1 cellular context compared by ENCODE assay signal in the genomic region with DNA sequence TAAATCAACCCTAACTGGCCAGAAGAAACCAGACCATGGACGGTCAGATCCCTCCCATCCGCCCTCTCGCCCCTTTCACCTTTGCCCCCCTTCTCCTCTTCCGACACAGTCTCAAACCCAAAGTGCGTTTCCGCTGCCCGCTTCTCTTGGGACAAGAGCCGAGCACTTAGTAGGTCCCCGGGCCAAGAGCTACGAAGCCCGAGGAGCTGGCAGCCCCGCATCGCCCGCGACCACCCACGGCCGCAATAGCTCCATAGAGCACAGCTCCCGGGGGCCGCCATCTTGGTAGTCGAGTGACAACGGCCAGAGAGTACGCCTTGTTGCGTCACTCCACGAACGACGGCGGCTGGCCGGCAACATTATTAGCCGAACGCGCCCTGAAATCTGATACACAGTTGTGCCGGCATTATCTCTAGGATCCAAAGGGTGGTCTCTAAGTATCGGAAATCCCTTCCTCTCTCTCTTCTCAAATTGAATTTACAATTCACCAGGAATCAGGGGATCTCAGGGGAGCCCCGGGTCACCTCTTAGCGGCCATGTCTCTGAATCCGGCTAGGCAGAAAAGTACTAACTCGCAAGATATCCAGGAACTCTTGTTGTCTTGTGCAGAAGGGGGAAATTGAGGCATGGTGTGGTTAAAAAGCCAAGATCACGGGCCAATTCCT.
TF ChIP-seq lines count a peak whose summit lies in the region.

COQ5 (minus strand) TSS at position 298 of the 665 bp plus-strand sequence; CDS start at position 281, 17 bp downstream.

TF ChIP-seq in HepG2, 621 proteins besides CTCF, POLR2A, EP300 and RAD21 (continued from another document and continues in another):
- TF ChIP-seq, protein P1, sequence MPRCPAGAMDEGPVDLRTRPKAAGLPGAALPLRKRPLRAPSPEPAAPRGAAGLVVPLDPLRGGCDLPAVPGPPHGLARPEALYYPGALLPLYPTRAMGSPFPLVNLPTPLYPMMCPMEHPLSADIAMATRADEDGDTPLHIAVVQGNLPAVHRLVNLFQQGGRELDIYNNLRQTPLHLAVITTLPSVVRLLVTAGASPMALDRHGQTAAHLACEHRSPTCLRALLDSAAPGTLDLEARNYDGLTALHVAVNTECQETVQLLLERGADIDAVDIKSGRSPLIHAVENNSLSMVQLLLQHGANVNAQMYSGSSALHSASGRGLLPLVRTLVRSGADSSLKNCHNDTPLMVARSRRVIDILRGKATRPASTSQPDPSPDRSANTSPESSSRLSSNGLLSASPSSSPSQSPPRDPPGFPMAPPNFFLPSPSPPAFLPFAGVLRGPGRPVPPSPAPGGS (CRISPR knock-in tag; IDR thresholded peaks at IDR 0.05) = peak; percentile 42; the same call in 1 of the 2 replicates
- TF ChIP-seq ZFY (CRISPR knock-in tag; IDR thresholded peaks at IDR 0.05) (peak; percentile 78), HMG20A (CRISPR knock-in tag; IDR thresholded peaks at IDR 0.05; ENCODE audit: borderline replicate concordance) (no peak), ZFP36L1 (CRISPR knock-in tag; IDR thresholded peaks at IDR 0.05) (peak; percentile 69), NRL (CRISPR knock-in tag; IDR thresholded peaks at IDR 0.05; ENCODE audit: borderline replicate concordance) (peak; percentile 17; the same call in 1 of the 2 replicates), ZNF800 (CRISPR knock-in tag; IDR thresholded peaks at IDR 0.05) (peak; percentile 37; the same call in 1 of the 2 replicates), SMAD1 (CRISPR knock-in tag; IDR thresholded peaks at IDR 0.05; ENCODE audit: borderline replicate concordance, low read depth) (peak; percentile 36; the same call in 1 of the 2 replicates), ZNF766 (CRISPR knock-in tag; IDR thresholded peaks at IDR 0.05; ENCODE audit: borderline replicate concordance) (no peak), TCF7L2 (IDR thresholded peaks at IDR 0.05; ENCODE audit: low read depth, low read length) (no peak), ZNF768 (CRISPR knock-in tag; IDR thresholded peaks at IDR 0.05) (peak; percentile 69; the same call in 1 of the 2 replicates), ZNF746 (CRISPR knock-in tag; IDR thresholded peaks at IDR 0.05) (no peak; the same call in none of the 2 replicates), ZBTB8A (CRISPR knock-in tag; IDR thresholded peaks at IDR 0.05; ENCODE audit: borderline replicate concordance, low read depth) (no peak), CHD4 (IDR thresholded peaks at IDR 0.05; ENCODE audit: borderline replicate concordance, low read length) (no peak), GPN1 (CRISPR knock-in tag; IDR thresholded peaks at IDR 0.05; ENCODE audit: borderline replicate concordance) (no peak), ZNF572 (CRISPR knock-in tag; IDR thresholded peaks at IDR 0.05) (0 out of 2 replicates have a peak, but pooled peaks have one; percentile 35), PAWR (CRISPR knock-in tag; IDR thresholded peaks at IDR 0.05; ENCODE audit: borderline replicate concordance) (no peak), FOSL1 (CRISPR knock-in tag; IDR thresholded peaks at IDR 0.05; ENCODE audit: borderline replicate concordance) (0 out of 2 replicates have a peak, but pooled peaks have one; percentile 36), GATAD1 (CRISPR knock-in tag; IDR thresholded peaks at IDR 0.05) (peak; percentile 93), HHEX (CRISPR knock-in tag; IDR thresholded peaks at IDR 0.05) (no peak), ZBTB3 (CRISPR knock-in tag; IDR thresholded peaks at IDR 0.05; ENCODE audit: borderline replicate concordance, low read depth) (0 out of 2 replicates have a peak, but pooled peaks have one; percentile 23), PHF8 (CRISPR knock-in tag; IDR thresholded peaks at IDR 0.05) (peak; percentile 94), WIZ (CRISPR knock-in tag; IDR thresholded peaks at IDR 0.05) (peak; percentile 87; the same call in 1 of the 2 replicates), ZC3H4 (CRISPR knock-in tag; IDR thresholded peaks at IDR 0.05; ENCODE audit: borderline replicate concordance) (no peak), ZNF10 (CRISPR knock-in tag; IDR thresholded peaks at IDR 0.05; ENCODE audit: borderline replicate concordance, low read depth) (no peak), ZFP41 (CRISPR knock-in tag; IDR thresholded peaks at IDR 0.05; ENCODE audit: borderline replicate concordance) (no peak), MLX (CRISPR knock-in tag; IDR thresholded peaks at IDR 0.05) (no peak), JDP2 (CRISPR knock-in tag; IDR thresholded peaks at IDR 0.05; ENCODE audit: borderline replicate concordance) (no peak), FIP1L1 (IDR thresholded peaks at IDR 0.05; ENCODE audit: borderline replicate concordance, insufficient read depth, low read depth, low read length) (no peak), SRF (IDR thresholded peaks at IDR 0.05; ENCODE audit: low read depth, low read length) (no peak), NCOA2 (CRISPR knock-in tag; IDR thresholded peaks at IDR 0.05) (peak; percentile 35; the same call in 1 of the 2 replicates), ZNF75D (CRISPR knock-in tag; IDR thresholded peaks at IDR 0.05; ENCODE audit: borderline replicate concordance) (no peak), ZKSCAN5 (CRISPR knock-in tag; IDR thresholded peaks at IDR 0.05) (no peak), SOX5 (CRISPR knock-in tag; IDR thresholded peaks at IDR 0.05; ENCODE audit: borderline replicate concordance) (0 out of 2 replicates have a peak, but pooled peaks have one; percentile 46), ZZZ3 (CRISPR knock-in tag; IDR thresholded peaks at IDR 0.05; ENCODE audit: borderline replicate concordance) (peak; percentile 44; the same call in 1 of the 2 replicates), ZNF549 (CRISPR knock-in tag; IDR thresholded peaks at IDR 0.05) (no peak), NPAS2 (CRISPR knock-in tag; IDR thresholded peaks at IDR 0.05; ENCODE audit: borderline replicate concordance) (no peak), ZNF232 (CRISPR knock-in tag; IDR thresholded peaks at IDR 0.05; ENCODE audit: borderline replicate concordance) (peak; percentile 89; the same call in 1 of the 2 replicates), TBL1XR1 (IDR thresholded peaks at IDR 0.05; ENCODE audit: borderline replicate concordance, low read length, partially characterized antibody) (peak; percentile 48), RFXAP (CRISPR knock-in tag; IDR thresholded peaks at IDR 0.05; ENCODE audit: borderline replicate concordance) (peak; percentile 47; the same call in 1 of the 2 replicates), ZNF547 (CRISPR knock-in tag; IDR thresholded peaks at IDR 0.05) (peak; percentile 15; the same call in 1 of the 2 replicates), GTF3A (CRISPR knock-in tag; conservative IDR thresholded peaks at IDR 0.05) (0 out of 2 replicates have a peak, but pooled peaks have one; percentile 44), ZNF335 (CRISPR knock-in tag; IDR thresholded peaks at IDR 0.05) (no peak; the same call in 1 of the 2 replicates), SMYD3 (CRISPR knock-in tag; IDR thresholded peaks at IDR 0.05) (no peak), NFRKB (IDR thresholded peaks at IDR 0.05) (peak; percentile 87), ZNF577 (CRISPR knock-in tag; IDR thresholded peaks at IDR 0.05; ENCODE audit: borderline replicate concordance, low read depth) (no peak)
- TF ChIP-seq, protein P2, sequence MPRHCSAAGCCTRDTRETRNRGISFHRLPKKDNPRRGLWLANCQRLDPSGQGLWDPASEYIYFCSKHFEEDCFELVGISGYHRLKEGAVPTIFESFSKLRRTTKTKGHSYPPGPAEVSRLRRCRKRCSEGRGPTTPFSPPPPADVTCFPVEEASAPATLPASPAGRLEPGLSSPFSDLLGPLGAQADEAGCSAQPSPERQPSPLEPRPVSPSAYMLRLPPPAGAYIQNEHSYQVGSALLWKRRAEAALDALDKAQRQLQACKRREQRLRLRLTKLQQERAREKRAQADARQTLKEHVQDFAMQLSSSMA (CRISPR knock-in tag; IDR thresholded peaks at IDR 0.05) = peak; percentile 48; the same call in 1 of the 2 replicates
- TF ChIP-seq, protein P3, sequence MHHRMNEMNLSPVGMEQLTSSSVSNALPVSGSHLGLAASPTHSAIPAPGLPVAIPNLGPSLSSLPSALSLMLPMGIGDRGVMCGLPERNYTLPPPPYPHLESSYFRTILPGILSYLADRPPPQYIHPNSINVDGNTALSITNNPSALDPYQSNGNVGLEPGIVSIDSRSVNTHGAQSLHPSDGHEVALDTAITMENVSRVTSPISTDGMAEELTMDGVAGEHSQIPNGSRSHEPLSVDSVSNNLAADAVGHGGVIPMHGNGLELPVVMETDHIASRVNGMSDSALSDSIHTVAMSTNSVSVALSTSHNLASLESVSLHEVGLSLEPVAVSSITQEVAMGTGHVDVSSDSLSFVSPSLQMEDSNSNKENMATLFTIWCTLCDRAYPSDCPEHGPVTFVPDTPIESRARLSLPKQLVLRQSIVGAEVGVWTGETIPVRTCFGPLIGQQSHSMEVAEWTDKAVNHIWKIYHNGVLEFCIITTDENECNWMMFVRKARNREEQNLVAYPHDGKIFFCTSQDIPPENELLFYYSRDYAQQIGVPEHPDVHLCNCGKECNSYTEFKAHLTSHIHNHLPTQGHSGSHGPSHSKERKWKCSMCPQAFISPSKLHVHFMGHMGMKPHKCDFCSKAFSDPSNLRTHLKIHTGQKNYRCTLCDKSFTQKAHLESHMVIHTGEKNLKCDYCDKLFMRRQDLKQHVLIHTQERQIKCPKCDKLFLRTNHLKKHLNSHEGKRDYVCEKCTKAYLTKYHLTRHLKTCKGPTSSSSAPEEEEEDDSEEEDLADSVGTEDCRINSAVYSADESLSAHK (CRISPR knock-in tag; IDR thresholded peaks at IDR 0.05; ENCODE audit: borderline replicate concordance) = no peak
- TF ChIP-seq, protein P4, sequence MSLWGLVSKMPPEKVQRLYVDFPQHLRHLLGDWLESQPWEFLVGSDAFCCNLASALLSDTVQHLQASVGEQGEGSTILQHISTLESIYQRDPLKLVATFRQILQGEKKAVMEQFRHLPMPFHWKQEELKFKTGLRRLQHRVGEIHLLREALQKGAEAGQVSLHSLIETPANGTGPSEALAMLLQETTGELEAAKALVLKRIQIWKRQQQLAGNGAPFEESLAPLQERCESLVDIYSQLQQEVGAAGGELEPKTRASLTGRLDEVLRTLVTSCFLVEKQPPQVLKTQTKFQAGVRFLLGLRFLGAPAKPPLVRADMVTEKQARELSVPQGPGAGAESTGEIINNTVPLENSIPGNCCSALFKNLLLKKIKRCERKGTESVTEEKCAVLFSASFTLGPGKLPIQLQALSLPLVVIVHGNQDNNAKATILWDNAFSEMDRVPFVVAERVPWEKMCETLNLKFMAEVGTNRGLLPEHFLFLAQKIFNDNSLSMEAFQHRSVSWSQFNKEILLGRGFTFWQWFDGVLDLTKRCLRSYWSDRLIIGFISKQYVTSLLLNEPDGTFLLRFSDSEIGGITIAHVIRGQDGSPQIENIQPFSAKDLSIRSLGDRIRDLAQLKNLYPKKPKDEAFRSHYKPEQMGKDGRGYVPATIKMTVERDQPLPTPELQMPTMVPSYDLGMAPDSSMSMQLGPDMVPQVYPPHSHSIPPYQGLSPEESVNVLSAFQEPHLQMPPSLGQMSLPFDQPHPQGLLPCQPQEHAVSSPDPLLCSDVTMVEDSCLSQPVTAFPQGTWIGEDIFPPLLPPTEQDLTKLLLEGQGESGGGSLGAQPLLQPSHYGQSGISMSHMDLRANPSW (CRISPR knock-in tag; IDR thresholded peaks at IDR 0.05; ENCODE audit: borderline replicate concordance) = no peak
- TF ChIP-seq, protein P5, sequence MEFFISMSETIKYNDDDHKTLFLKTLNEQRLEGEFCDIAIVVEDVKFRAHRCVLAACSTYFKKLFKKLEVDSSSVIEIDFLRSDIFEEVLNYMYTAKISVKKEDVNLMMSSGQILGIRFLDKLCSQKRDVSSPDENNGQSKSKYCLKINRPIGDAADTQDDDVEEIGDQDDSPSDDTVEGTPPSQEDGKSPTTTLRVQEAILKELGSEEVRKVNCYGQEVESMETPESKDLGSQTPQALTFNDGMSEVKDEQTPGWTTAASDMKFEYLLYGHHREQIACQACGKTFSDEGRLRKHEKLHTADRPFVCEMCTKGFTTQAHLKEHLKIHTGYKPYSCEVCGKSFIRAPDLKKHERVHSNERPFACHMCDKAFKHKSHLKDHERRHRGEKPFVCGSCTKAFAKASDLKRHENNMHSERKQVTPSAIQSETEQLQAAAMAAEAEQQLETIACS (CRISPR knock-in tag; IDR thresholded peaks at IDR 0.05) = no peak
- TF ChIP-seq, protein P6, sequence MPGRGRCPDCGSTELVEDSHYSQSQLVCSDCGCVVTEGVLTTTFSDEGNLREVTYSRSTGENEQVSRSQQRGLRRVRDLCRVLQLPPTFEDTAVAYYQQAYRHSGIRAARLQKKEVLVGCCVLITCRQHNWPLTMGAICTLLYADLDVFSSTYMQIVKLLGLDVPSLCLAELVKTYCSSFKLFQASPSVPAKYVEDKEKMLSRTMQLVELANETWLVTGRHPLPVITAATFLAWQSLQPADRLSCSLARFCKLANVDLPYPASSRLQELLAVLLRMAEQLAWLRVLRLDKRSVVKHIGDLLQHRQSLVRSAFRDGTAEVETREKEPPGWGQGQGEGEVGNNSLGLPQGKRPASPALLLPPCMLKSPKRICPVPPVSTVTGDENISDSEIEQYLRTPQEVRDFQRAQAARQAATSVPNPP (CRISPR knock-in tag; IDR thresholded peaks at IDR 0.05) = no peak
- TF ChIP-seq, protein P7, sequence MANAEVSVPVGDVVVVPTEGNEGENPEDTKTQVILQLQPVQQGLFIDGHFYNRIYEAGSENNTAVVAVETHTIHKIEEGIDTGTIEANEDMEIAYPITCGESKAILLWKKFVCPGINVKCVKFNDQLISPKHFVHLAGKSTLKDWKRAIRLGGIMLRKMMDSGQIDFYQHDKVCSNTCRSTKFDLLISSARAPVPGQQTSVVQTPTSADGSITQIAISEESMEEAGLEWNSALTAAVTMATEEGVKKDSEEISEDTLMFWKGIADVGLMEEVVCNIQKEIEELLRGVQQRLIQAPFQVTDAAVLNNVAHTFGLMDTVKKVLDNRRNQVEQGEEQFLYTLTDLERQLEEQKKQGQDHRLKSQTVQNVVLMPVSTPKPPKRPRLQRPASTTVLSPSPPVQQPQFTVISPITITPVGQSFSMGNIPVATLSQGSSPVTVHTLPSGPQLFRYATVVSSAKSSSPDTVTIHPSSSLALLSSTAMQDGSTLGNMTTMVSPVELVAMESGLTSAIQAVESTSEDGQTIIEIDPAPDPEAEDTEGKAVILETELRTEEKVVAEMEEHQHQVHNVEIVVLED (CRISPR knock-in tag; IDR thresholded peaks at IDR 0.05; ENCODE audit: borderline replicate concordance) = peak; percentile 85
